Comparison of ENCODE assay signal across 21 cellular contexts in genomic region chr12:132918680-132919079, GRCh38. TPM values are rescaled to one million over a fixed set of nuclear protein-coding genes. Genes with fewer than 3 reads are reported as not detected.
DNase-seq lines count a peak whose midpoint lies in the region; TF ChIP-seq lines count a peak whose summit lies in the region.
"Had no signal": no experiment of that assay in that cellular context is flagged by ENCODE, and none has a peak within 500 bp of the region (broad histone marks: within the 10 kb centered on the region; RNA-seq: fewer than 3 reads in every experiment).

No MANE protein-coding gene starts in this region.

- H3K9me3 ChIP-seq in BLaER1 (peaks cover 100% of the 10 kb centered on the region), adipocyte (ENCODE audit: control insufficient read depth, low read length) (peaks cover 99% of the 10 kb centered on the region), subcutaneous abdominal adipose tissue (ENCODE audit: control insufficient read depth in 5 of 5, low read length in 5 of 5) (peaks cover 46 to 96% (median 93%) of the 10 kb centered on the region in 5 donors)

- no peak overlapping the region for H3K4me2 ChIP-seq in BLaER1
- H3K4me2 ChIP-seq: A549 had no signal

- H3K4me3 ChIP-seq in BLaER1 (0 out of 2 replicates have a peak overlapping the region, but pooled peaks have one; percentile 2), adipocyte (ENCODE audit: low read length) (peak overlapping the region; percentile 52), subcutaneous abdominal adipose tissue (ENCODE audit: low read depth in 1 of 5, low read length in 5 of 5) (peak overlapping the region in 4 of 5 donors; percentile 29 to 54 (median 44))
- H3K4me3 ChIP-seq: A549, HAP-1 had no signal

- H3K4me1 ChIP-seq in BLaER1 (no peaks in the 10 kb centered on the region), adipocyte (ENCODE audit: control insufficient read depth, insufficient read depth, low read length) (no peaks in the 10 kb centered on the region), subcutaneous abdominal adipose tissue (ENCODE audit: control insufficient read depth in 5 of 5, insufficient read depth in 5 of 5, low read length in 5 of 5) (no peaks in the 10 kb centered on the region)
- H3K4me1 ChIP-seq: A549, BE2C, Caco-2, HAP-1 had no signal

- H3K9ac ChIP-seq in BLaER1 (no peak overlapping the region), adipocyte (ENCODE audit: low read length) (no peak overlapping the region), subcutaneous abdominal adipose tissue (ENCODE audit: low read length in 5 of 5) (no peak overlapping the region)

- H3K27ac Mint-ChIP-seq in osteocyte (ENCODE audit: unreplicated experiment) = no peak overlapping the region
- H3K27ac Mint-ChIP-seq: CD4-positive, CD25-positive, alpha-beta regulatory T cell; CD8-positive, alpha-beta T cell; HFFc6 had no signal

- no peaks in the 10 kb centered on the region for H4K20me1 ChIP-seq in BLaER1

- H3K36me3 Mint-ChIP-seq in osteocyte (ENCODE audit: unreplicated experiment) = peaks cover 47% of the 10 kb centered on the region

- DNase-seq in adipocyte (ENCODE audit: low read depth) = no peak
- peak; percentile 54 for DNase-seq in osteocyte (ENCODE audit: extremely low spot score, unreplicated experiment)
- no peak for DNase-seq in NCI-H1105 treated with DMSO at 0.1 percent for 48 hours (lab: John Stamatoyannopoulos, UW)
- DNase-seq in GM13977 (ENCODE audit: low spot score) = no peak
- no peak for DNase-seq in HuH-7 (ENCODE audit: low spot score)
- DNase-seq: 8988T; ACHN; AML-193; BE2C; C1 segment of cervical spinal cord; Caco-2; CD4-positive, CD25-positive, alpha-beta regulatory T cell; CD8-positive, alpha-beta T cell; DMS153; DND-41; GOT3; HFFc6 had no signal

- no peaks in the 10 kb centered on the region for H3K27me3 ChIP-seq in BLaER1
- H3K27me3 ChIP-seq in adipocyte (replicated peaks; ENCODE audit: control insufficient read depth, insufficient read depth, low read length) = no peaks in the 10 kb centered on the region
- no peaks in the 10 kb centered on the region for H3K27me3 ChIP-seq in subcutaneous abdominal adipose tissue (ENCODE audit: control insufficient read depth in 5 of 5, insufficient read depth in 4 of 5, low read length in 5 of 5)
- H3K27me3 ChIP-seq: BE2C had no signal

- no peak overlapping the region for H3K4me3 Mint-ChIP-seq in osteocyte (ENCODE audit: unreplicated experiment)
- H3K4me3 Mint-ChIP-seq: CD4-positive, CD25-positive, alpha-beta regulatory T cell; CD8-positive, alpha-beta T cell; HFFc6 had no signal

- TF ChIP-seq CTCF in osteocyte (IDR thresholded peaks at IDR 0.05) (no peak), GM13977 (IDR thresholded peaks at IDR 0.05; ENCODE audit: extremely low read depth, insufficient read depth, missing control alignments) (no peak)

- H3K36me3 ChIP-seq in BLaER1 (peaks cover 52% of the 10 kb centered on the region), adipocyte (ENCODE audit: control insufficient read depth, insufficient read depth, low read length, severe bottlenecking) (peaks cover 36% of the 10 kb centered on the region), subcutaneous abdominal adipose tissue (ENCODE audit: control insufficient read depth in 5 of 5, insufficient read depth in 5 of 5, low read length in 5 of 5) (peaks cover 0 to 9% (median 0%) of the 10 kb centered on the region in 5 donors)
- H3K36me3 ChIP-seq: BE2C, HAP-1 had no signal

- H3K27ac ChIP-seq in BLaER1 = no peak overlapping the region
- H3K27ac ChIP-seq in subcutaneous abdominal adipose tissue (ENCODE audit: low read depth, low read length) = no peak overlapping the region
- H3K27ac ChIP-seq: A549 had no signal

- no peaks in the 10 kb centered on the region for H3K4me1 Mint-ChIP-seq in osteocyte (ENCODE audit: unreplicated experiment)
- H3K4me1 Mint-ChIP-seq: CD4-positive, CD25-positive, alpha-beta regulatory T cell had no signal

- in situ Hi-C loops in GM13977 (cut with MboI; ENCODE audit: low pct_unique_long_range_greater_than_20kb, low sequenced_read_pairs, unreplicated experiment) = no loop called here

- no peaks in the 10 kb centered on the region for H3K27me3 Mint-ChIP-seq in osteocyte (ENCODE audit: unreplicated experiment)
- H3K27me3 Mint-ChIP-seq: CD4-positive, CD25-positive, alpha-beta regulatory T cell had no signal

- peaks cover 43% of the 10 kb centered on the region for H3K9me3 Mint-ChIP-seq in osteocyte (ENCODE audit: unreplicated experiment)

RNA-seq across cellular contexts. Expression of gene CHFR, which starts 31.3 kb away (rescaled TPM):
- total RNA-seq in osteocyte = 58.4 and 63.3 TPM in 2 replicates

RNA-seq across cellular contexts. Expression of gene ZNF605, which starts 37.4 kb away (rescaled TPM):
- total RNA-seq in osteocyte = 17.8 and 19.1 TPM in 2 replicates

Comparison
In these comparisons a context has a peak if more than half of its experiments do, and no peak if none do; other contexts are left out.
1. H3K4me3 ChIP-seq: peak in every context shown above with its lines; median percentile 52 in adipocyte; 44 in subcutaneous abdominal adipose tissue; 2 in BLaER1.